ENCODE assay signal across 1 cellular context in the genomic region with DNA sequence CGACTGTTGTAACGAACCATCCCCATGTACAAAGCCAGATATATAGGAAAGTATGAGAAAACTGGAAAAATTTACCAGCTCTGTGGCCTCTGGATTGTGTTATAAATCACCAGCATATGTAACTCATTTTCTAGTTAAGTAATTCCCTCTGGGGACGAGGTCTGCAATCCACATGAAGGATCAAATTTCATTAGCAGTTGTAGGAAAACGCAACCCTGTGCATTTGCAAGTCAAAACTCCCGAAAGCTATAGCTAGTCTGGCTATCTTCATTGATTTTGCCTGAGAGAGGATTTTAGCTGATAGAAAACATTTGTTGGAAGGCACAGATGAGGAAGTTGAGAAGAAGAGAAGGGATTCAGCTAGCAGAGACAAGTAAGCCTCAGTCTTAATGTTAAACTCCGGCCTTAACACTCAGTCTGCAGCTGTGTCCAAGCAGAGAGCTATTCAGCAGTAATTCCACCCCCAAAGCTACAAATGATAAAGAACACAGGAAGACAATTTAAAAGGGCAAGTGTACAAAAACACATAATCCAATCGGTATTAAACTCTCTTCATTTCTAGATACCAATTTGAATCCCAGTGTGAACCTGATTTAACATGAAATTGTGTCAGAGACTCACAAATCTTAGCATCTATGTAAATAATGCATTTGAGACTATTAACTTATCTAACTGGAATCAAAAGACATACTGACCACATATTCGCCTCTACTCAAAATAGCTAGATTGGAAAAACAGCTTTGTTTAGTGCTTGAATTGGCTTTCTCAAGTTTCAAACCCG.
TF ChIP-seq lines count a peak whose summit lies in the region.

No MANE protein-coding gene starts in this region.

TF ChIP-seq in endothelial cell of umbilical vein, 7 proteins besides CTCF, POLR2A, EP300 and RAD21 (continued from another document):
- TF ChIP-seq POLR2AphosphoS5 (IDR thresholded peaks at IDR 0.05; ENCODE audit: insufficient read depth, low read depth, low read length) (no peak), GATA2 (IDR thresholded peaks at IDR 0.05; ENCODE audit: insufficient read depth, insufficient read length, low read depth, low read length) (no peak), MAX (IDR thresholded peaks at IDR 0.05; ENCODE audit: insufficient read depth, insufficient read length) (no peak), EZH2 (IDR thresholded peaks at IDR 0.05; ENCODE audit: borderline replicate concordance, low read depth, low read length, severe bottlenecking) (no peak), JUN (IDR thresholded peaks at IDR 0.05; ENCODE audit: borderline replicate concordance, insufficient read depth, insufficient read length, low read depth) (no peak), FOS (IDR thresholded peaks at IDR 0.05; ENCODE audit: borderline replicate concordance, insufficient read depth, low read length) (no peak)
